Comparison of ENCODE assay signal across 5 cellular contexts in the genomic region with DNA sequence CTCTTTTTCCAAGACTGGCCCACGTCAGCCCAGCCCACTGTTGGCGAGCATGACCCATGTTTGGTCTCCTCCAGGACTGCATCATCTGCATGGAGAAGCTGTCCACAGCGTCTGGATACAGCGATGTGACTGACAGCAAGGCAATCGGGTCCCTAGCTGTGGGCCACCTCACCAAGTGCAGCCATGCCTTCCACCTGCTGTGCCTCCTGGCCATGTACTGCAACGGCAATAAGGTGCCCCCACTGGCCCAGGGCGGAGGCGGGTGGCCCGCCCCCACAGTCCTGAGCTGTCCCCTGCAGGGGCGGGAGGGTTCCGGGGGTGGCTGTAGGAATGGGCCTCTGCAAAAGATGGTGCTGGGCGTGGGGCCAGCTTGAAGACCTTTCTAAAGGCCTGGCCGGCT. TPM values are rescaled to one million over a fixed set of nuclear protein-coding genes. Genes with fewer than 3 reads are reported as not detected.
"Had no signal": no experiment of that assay in that cellular context is flagged by ENCODE, and none has a peak within 500 bp of the region (broad histone marks: within the 10 kb centered on the region; RNA-seq: fewer than 3 reads in every experiment).

No MANE protein-coding gene starts in this region.

RNA-seq across cellular contexts. Expression of gene UPK3B, which starts 8.1 kb away (rescaled TPM):
- total RNA-seq: RPMI7951 had no signal
- polyA plus RNA-seq: SK-N-SH had no signal

RNA-seq across cellular contexts. Expression of gene SPDYE16, which starts 40.9 kb away (rescaled TPM):
- total RNA-seq: bronchial epithelial cell, RPMI7951, SJSA1, WTC11 had no signal
